Comparison of ENCODE assay signal across 9 cellular contexts in the genomic region with DNA sequence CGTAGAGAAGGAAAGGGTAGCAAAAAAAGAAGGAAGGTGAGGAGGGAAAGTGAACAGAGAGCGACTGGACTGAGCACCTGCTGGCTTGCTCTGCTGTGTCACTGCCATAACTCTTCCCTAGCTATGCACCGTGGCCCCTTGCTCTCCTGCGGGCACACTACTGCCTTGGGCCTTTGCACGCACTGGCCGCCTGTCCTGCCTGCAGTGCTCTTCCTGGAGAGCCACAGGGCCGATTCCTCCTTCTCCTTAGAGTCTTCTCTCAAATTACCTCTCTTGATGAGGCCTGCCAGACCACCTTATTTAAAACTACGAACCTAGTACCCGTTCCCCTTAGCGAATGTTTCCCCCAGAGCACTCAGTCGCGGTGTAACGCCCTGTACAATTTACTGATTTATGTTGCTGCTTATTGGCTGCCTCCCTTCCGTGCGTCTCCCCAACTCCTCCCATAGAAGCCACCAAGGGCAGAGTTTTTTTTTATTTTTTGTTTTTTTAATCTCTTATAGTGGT.
DNase-seq lines count a peak whose midpoint lies in the region; ATAC-seq, FAIRE-seq and TF ChIP-seq lines count a peak whose summit lies in the region.
"Had no signal": no experiment of that assay in that cellular context is flagged by ENCODE, and none has a peak within 500 bp of the region (broad histone marks: within the 10 kb centered on the region; RNA-seq: fewer than 3 reads in every experiment).

No MANE protein-coding gene starts in this region.

- no peaks in the 10 kb centered on the region for H3K27me3 Mint-ChIP-seq in natural killer cell (ENCODE audit: low read depth in 2 of 2)

- ATAC-seq in GM21447 (IDR thresholded peaks at IDR 0.05; ENCODE audit: unreplicated experiment) = peak; percentile 1
- ATAC-seq in natural killer cell = peak; percentile 42 to 50 (median 46)

- intact Hi-C loops in natural killer cell (cut with micrococcal nuclease) = loop anchor here (2.0 to 5.0 kb wide), 4 partner anchors 39 to 221 kb away; partner anchors contain the start of genes DRC3, SREBF1 and TOM1L2

- peak overlapping the region; percentile 95 to 99 for H3K27ac Mint-ChIP-seq in natural killer cell

- peaks cover 25% of the 10 kb centered on the region for H3K4me1 ChIP-seq in SJSA1 (replicated peaks)

- H3K9me3 ChIP-seq in SJSA1 (replicated peaks) = no peaks in the 10 kb centered on the region

- H3K9me3 Mint-ChIP-seq in natural killer cell = no peaks in the 10 kb centered on the region

- H3K27ac ChIP-seq in SJSA1 = peak overlapping the region; percentile 63

- peaks cover 23% of the 10 kb centered on the region; the same call in 1 of the 2 replicates for H3K36me3 ChIP-seq in SJSA1
- peaks cover 12% of the 10 kb centered on the region for H3K36me3 ChIP-seq in bronchial epithelial cell (ENCODE audit: control insufficient read depth, insufficient read depth, low read length)

- no peaks in the 10 kb centered on the region for H3K36me3 Mint-ChIP-seq in natural killer cell

- peaks cover 52 to 54% of the 10 kb centered on the region in 2 donors for H3K4me1 Mint-ChIP-seq in natural killer cell

- H3K4me3 Mint-ChIP-seq in natural killer cell = peak overlapping the region; percentile 91

- no peaks in the 10 kb centered on the region for H3K27me3 ChIP-seq in SJSA1 (replicated peaks)
- H3K27me3 ChIP-seq in bronchial epithelial cell (ENCODE audit: control insufficient read depth, insufficient read depth, low read length) = no peaks in the 10 kb centered on the region

- TF ChIP-seq CTCF in bronchial epithelial cell (IDR thresholded peaks at IDR 0.05; ENCODE audit: insufficient read depth, low read length, severe bottlenecking) (no peak), natural killer cell (IDR thresholded peaks at IDR 0.05) (no peak)

- no peak for FAIRE-seq in bronchial epithelial cell (lab: Jason Lieb, UNC)
- FAIRE-seq: TTC549 had no signal

- no peak for DNase-seq in SJSA1 (ENCODE audit: low read depth in 1 of 2, low spot score in 2 of 2)
- DNase-seq in bronchial epithelial cell (ENCODE audit: low read depth) = no peak
- DNase-seq in natural killer cell = no peak
- DNase-seq in germinal center (ENCODE audit: low spot score) = no peak
- no peak for DNase-seq in NCI-H1930 (lab: John Stamatoyannopoulos, UW)
- no peak for DNase-seq in DMS153 treated with DMSO at 0.1 percent for 48 hours (lab: John Stamatoyannopoulos, UW; ENCODE audit: unreplicated experiment)
- no peak for DNase-seq in RKO (ENCODE audit: low spot score)

- H3K4me3 ChIP-seq in SJSA1 (peak overlapping the region; percentile 20), bronchial epithelial cell (ENCODE audit: low read depth, low read length) (peak overlapping the region; percentile 15)
